In genomic region chr2:171394164-171394725, GRCh38 we compare ENCODE assay signal across 23 cellular contexts.
"Had no signal": no experiment of that assay in that cellular context is flagged by ENCODE, and none has a peak within 500 bp of the region (broad histone marks: within the 10 kb centered on the region; RNA-seq: fewer than 3 reads in every experiment).

No MANE protein-coding gene starts in this region.

- H3K27ac Mint-ChIP-seq: activated B cell treated with CpG ODN at 0.5 μM for 24 hours; activated CD8-positive, alpha-beta T cell treated with anti-CD3 and anti-CD28 coated beads, Interleukin-2, amount 10 ng/mL, durations not matched to agents 7 days and 5 days; activated naive CD4-positive, alpha-beta T cell treated with anti-CD3 and anti-CD28 coated beads, Interleukin-2, amount 50 U/mL, for 72 hours; activated T-cell treated with anti-CD3 and anti-CD28 coated beads, Interleukin-2, amount 50 U/mL, for 72 hours; memory B cell; stimulated activated memory B cell treated with anti-CD40 and anti-IgM and Interleukin-4, amounts not matched to agents 10 μg/mL and 1 μg/mL and 100 μg/mL, for 72 hours had no signal

- FAIRE-seq: endothelial cell of umbilical vein, urothelium cell line had no signal

- H3K27me3 ChIP-seq: colonic mucosa, esophagus squamous epithelium, foreskin keratinocyte, tibial artery had no signal

- ATAC-seq: activated CD8-positive, alpha-beta T cell treated with anti-CD3 and anti-CD28 coated beads, Interleukin-2, amount 10 ng/mL, durations not matched to agents 7 days and 5 days; activated naive CD4-positive, alpha-beta T cell treated with anti-CD3 and anti-CD28 coated beads, Interleukin-2, amount 50 U/mL, for 72 hours; activated T-cell treated with anti-CD3 and anti-CD28 coated beads, Interleukin-2, amount 50 U/mL, for 72 hours; foreskin keratinocyte; left ventricle myocardium superior; mucosa of descending colon; naive thymus-derived CD4-positive, alpha-beta T cell; stimulated activated memory B cell treated with anti-CD40 and anti-IgM and Interleukin-4, amounts not matched to agents 10 μg/mL and 1 μg/mL and 100 μg/mL, for 72 hours had no signal

- H3K27me3 Mint-ChIP-seq: activated B cell treated with CpG ODN at 0.5 μM for 24 hours; memory B cell; naive thymus-derived CD4-positive, alpha-beta T cell; stimulated activated memory B cell treated with anti-CD40 and anti-IgM and Interleukin-4, amounts not matched to agents 10 μg/mL and 1 μg/mL and 100 μg/mL, for 72 hours had no signal

- H3K4me3 Mint-ChIP-seq: activated B cell treated with CpG ODN at 0.5 μM for 24 hours; activated CD8-positive, alpha-beta T cell treated with anti-CD3 and anti-CD28 coated beads, Interleukin-2, amount 10 ng/mL, durations not matched to agents 7 days and 5 days; activated T-cell treated with anti-CD3 and anti-CD28 coated beads, Interleukin-2, amount 50 U/mL, for 72 hours; memory B cell; naive thymus-derived CD4-positive, alpha-beta T cell; stimulated activated memory B cell treated with anti-CD40 and anti-IgM and Interleukin-4, amounts not matched to agents 10 μg/mL and 1 μg/mL and 100 μg/mL, for 72 hours had no signal

- H3K4me3 ChIP-seq: colonic mucosa, esophagus squamous epithelium, mucosa of descending colon, tibial artery had no signal

- H3K36me3 ChIP-seq: colonic mucosa, esophagus squamous epithelium, tibial artery had no signal

- H3K4me1 ChIP-seq: colonic mucosa had no signal

- H3K9me3 ChIP-seq: colonic mucosa, esophagus squamous epithelium, mucosa of descending colon, tibial artery had no signal

- H3K9me3 Mint-ChIP-seq: activated B cell treated with CpG ODN at 0.5 μM for 24 hours had no signal

- DNase-seq: activated B cell treated with CpG ODN at 0.5 μM for 24 hours; activated CD4-positive, alpha-beta T cell treated with anti-CD3 and anti-CD28 coated beads for 48 hours; activated CD8-positive, alpha-beta memory T cell treated with anti-CD3 and anti-CD28 coated beads, Interleukin-2, amount 50 U/mL, for 4 hours; activated CD8-positive, alpha-beta T cell treated with anti-CD3 and anti-CD28 coated beads, Interleukin-2, amount 10 ng/mL, durations not matched to agents 7 days and 5 days; activated gamma-delta T cell; activated T-cell treated with anti-CD3 and anti-CD28 coated beads, Interleukin-2, amount 50 U/mL, for 72 hours; amniotic stem cell; colonic mucosa; esophagus squamous epithelium; foreskin keratinocyte; glutamatergic neuron; left ventricle myocardium superior; mucosa of descending colon; naive thymus-derived CD4-positive, alpha-beta T cell; posterior cingulate gyrus; retina; stimulated activated CD4-positive, alpha-beta T cell treated with anti-CD3 and anti-CD28 coated beads, Interleukin-2, amount 100 ng/mL, for 48 hours; tibial artery had no signal

- H3K27ac ChIP-seq: colonic mucosa, esophagus squamous epithelium, foreskin keratinocyte, tibial artery had no signal
